Comparison of ENCODE assay signal across 15 cellular contexts in genomic region chr13:78121001-78121400, GRCh38.
DNase-seq lines count a peak whose midpoint lies in the region; TF ChIP-seq lines count a peak whose summit lies in the region.
"Had no signal": no experiment of that assay in that cellular context is flagged by ENCODE, and none has a peak within 500 bp of the region (broad histone marks: within the 10 kb centered on the region; RNA-seq: fewer than 3 reads in every experiment).

No MANE protein-coding gene starts in this region.

- H3K4me1 ChIP-seq in ACC112 (ENCODE audit: control insufficient read depth, insufficient read depth, low read length, unreplicated experiment) (no peaks in the 10 kb centered on the region), MM.1S (ENCODE audit: low read length) (peaks cover 47% of the 10 kb centered on the region), endocrine pancreas (ENCODE audit: control insufficient read depth, insufficient read depth, low read length) (no peaks in the 10 kb centered on the region), mesendoderm (ENCODE audit: control insufficient read depth, low read depth, low read length) (peaks cover 2% of the 10 kb centered on the region)
- H3K4me1 ChIP-seq: BLaER1, thyroid gland had no signal

- H3K18ac ChIP-seq in mesendoderm (ENCODE audit: low read length): no peak overlapping the region

- no peak overlapping the region for H4K5ac ChIP-seq in mesendoderm (ENCODE audit: low read length)

- H3K36me3 ChIP-seq in ACC112 (ENCODE audit: insufficient read depth, low read length): no peaks in the 10 kb centered on the region
- no peaks in the 10 kb centered on the region for H3K36me3 ChIP-seq in MM.1S (replicated peaks; ENCODE audit: insufficient read depth, low read length)
- no peaks in the 10 kb centered on the region for H3K36me3 ChIP-seq in endocrine pancreas (ENCODE audit: control insufficient read depth, insufficient read depth, low read length)
- H3K36me3 ChIP-seq in mesendoderm (ENCODE audit: control insufficient read depth, insufficient read depth, low read length): no peaks in the 10 kb centered on the region
- no peaks in the 10 kb centered on the region for H3K36me3 ChIP-seq in MG63
- H3K36me3 ChIP-seq: BLaER1, thyroid gland had no signal

- H3K27ac Mint-ChIP-seq in activated naive CD8-positive, alpha-beta T cell treated with anti-CD3 and anti-CD28 coated beads for 36 hours: no peak overlapping the region
- H3K27ac Mint-ChIP-seq: activated naive CD8-positive, alpha-beta T cell had no signal

- no peak overlapping the region for H3K4me3 Mint-ChIP-seq in activated naive CD8-positive, alpha-beta T cell treated with anti-CD3 and anti-CD28 coated beads for 36 hours
- H3K4me3 Mint-ChIP-seq: activated naive CD8-positive, alpha-beta T cell had no signal

- H3K4ac ChIP-seq in mesendoderm (ENCODE audit: low read depth, low read length): no peak overlapping the region

- H3K9me3 Mint-ChIP-seq in activated naive CD8-positive, alpha-beta T cell treated with anti-CD3 and anti-CD28 coated beads for 36 hours: no peaks in the 10 kb centered on the region

- DNase-seq in MM.1S (no peak), mesendoderm (peak; percentile 61), NCI-H187 (lab: John Stamatoyannopoulos, UW) (no peak), MG63 (no peak)
- DNase-seq in activated naive CD8-positive, alpha-beta T cell treated with anti-CD3 and anti-CD28 coated beads for 36 hours: no peak
- DNase-seq in activated CD4-positive, alpha-beta T cell treated with anti-CD3 and anti-CD28 coated beads, Interleukin-2, amount 50 U/mL, for 4 hours: no peak
- DNase-seq: activated CD4-positive, alpha-beta T cell treated with anti-CD3 and anti-CD28 coated beads for 1 hour; cortex of kidney; NCI-H226; stimulated activated naive CD4-positive, alpha-beta T cell treated with Interleukin-2 at 50 U/mL for 16 hours had no signal

- no peak overlapping the region for H2AFZ ChIP-seq in ACC112 (ENCODE audit: low read length, unreplicated experiment)
- H2AFZ ChIP-seq in MM.1S (ENCODE audit: low read length): no peak overlapping the region

- H3K56ac ChIP-seq in mesendoderm (ENCODE audit: low read length): no peak overlapping the region

- H3K23ac ChIP-seq in mesendoderm (ENCODE audit: low read length): no peak overlapping the region

- H3K4me3 ChIP-seq in ACC112 (ENCODE audit: low read depth, low read length) (peak overlapping the region; percentile 40; the same call in 1 of the 2 replicates), MM.1S (ENCODE audit: low read length) (no peak overlapping the region), endocrine pancreas (ENCODE audit: control insufficient read depth, insufficient read depth, low read length) (peak overlapping the region; percentile 29), mesendoderm (ENCODE audit: low read length) (no peak overlapping the region), MG63 (no peak overlapping the region)
- H3K4me3 ChIP-seq: BLaER1, thyroid gland had no signal

- H4K8ac ChIP-seq in mesendoderm (ENCODE audit: low read depth, low read length): no peak overlapping the region

- H2BK5ac ChIP-seq in mesendoderm (ENCODE audit: low read length): no peak overlapping the region

- peaks cover 24% of the 10 kb centered on the region for H3K27me3 Mint-ChIP-seq in activated naive CD8-positive, alpha-beta T cell treated with anti-CD3 and anti-CD28 coated beads for 36 hours

- H3F3A ChIP-seq in MM.1S (ENCODE audit: insufficient read depth, low read length): peaks cover 32% of the 10 kb centered on the region

- no CpG with 5 or more reads among the region's 3 CpGs for WGBS in mesendoderm (ENCODE audit: extremely low coverage, insufficient coverage, low lambda C conversion rate)

- no peak overlapping the region for H2AK5ac ChIP-seq in mesendoderm (ENCODE audit: low read length)

- H3K9ac ChIP-seq in MM.1S (ENCODE audit: low read length): no peak overlapping the region
- H3K9ac ChIP-seq in endocrine pancreas (ENCODE audit: control insufficient read depth, insufficient read depth, low read length): no peak overlapping the region
- no peak overlapping the region for H3K9ac ChIP-seq in mesendoderm (ENCODE audit: low read length)
- H3K9ac ChIP-seq: BLaER1 had no signal

- H3K4me1 Mint-ChIP-seq in activated naive CD8-positive, alpha-beta T cell treated with anti-CD3 and anti-CD28 coated beads for 36 hours: peaks cover 3% of the 10 kb centered on the region

- TF ChIP-seq CTCF in MM.1S (IDR thresholded peaks at IDR 0.05; ENCODE audit: low read length): no peak

- no peaks in the 10 kb centered on the region for H3K79me2 ChIP-seq in ACC112 (ENCODE audit: control insufficient read depth, insufficient read depth, low read length, unreplicated experiment)
- no peaks in the 10 kb centered on the region for H3K79me2 ChIP-seq in MM.1S (ENCODE audit: low read length)
- no peaks in the 10 kb centered on the region for H3K79me2 ChIP-seq in mesendoderm (ENCODE audit: control insufficient read depth, insufficient read depth, low read length)

- H3K27ac ChIP-seq in ACC112 (ENCODE audit: low read depth, low read length): no peak overlapping the region
- H3K27ac ChIP-seq in MM.1S (ENCODE audit: low read length): no peak overlapping the region
- H3K27ac ChIP-seq in mesendoderm (ENCODE audit: low read depth, low read length): no peak overlapping the region
- H3K27ac ChIP-seq: BLaER1, thyroid gland had no signal

- H2BK15ac ChIP-seq in mesendoderm (replicated peaks; ENCODE audit: low read depth): no peak overlapping the region

- H3K9me3 ChIP-seq in MM.1S (replicated peaks; ENCODE audit: insufficient read depth, low read length): no peaks in the 10 kb centered on the region
- no peaks in the 10 kb centered on the region for H3K9me3 ChIP-seq in endocrine pancreas (ENCODE audit: control insufficient read depth, low read length)
- H3K9me3 ChIP-seq in MG63: no peaks in the 10 kb centered on the region
- H3K9me3 ChIP-seq: thyroid gland had no signal

- no peak overlapping the region for H2BK120ac ChIP-seq in mesendoderm (ENCODE audit: low read depth, low read length)

- no peaks in the 10 kb centered on the region for H4K20me1 ChIP-seq in MM.1S (ENCODE audit: insufficient read depth, low read length)
- H4K20me1 ChIP-seq: BLaER1 had no signal

- no peaks in the 10 kb centered on the region for H3K9me2 ChIP-seq in MM.1S (replicated peaks; ENCODE audit: insufficient read depth, low read length)

- H3K4me2 ChIP-seq in MM.1S (ENCODE audit: low read depth, low read length) (peak overlapping the region; percentile 8; the same call in 1 of the 2 replicates), mesendoderm (ENCODE audit: low read length) (no peak overlapping the region)
- H3K4me2 ChIP-seq: BLaER1 had no signal

- H3K27me3 ChIP-seq in ACC112 (ENCODE audit: insufficient read depth, low read length) (peaks cover 5% of the 10 kb centered on the region), MM.1S (replicated peaks; ENCODE audit: insufficient read depth, low read length) (no peaks in the 10 kb centered on the region), endocrine pancreas (ENCODE audit: control insufficient read depth, insufficient read depth, low read length) (no peaks in the 10 kb centered on the region), mesendoderm (ENCODE audit: insufficient read depth, low read length, poor library complexity) (no peaks in the 10 kb centered on the region), MG63 (no peaks in the 10 kb centered on the region)
- H3K27me3 ChIP-seq: BLaER1, thyroid gland had no signal

- no peaks in the 10 kb centered on the region for H3K36me3 Mint-ChIP-seq in activated naive CD8-positive, alpha-beta T cell treated with anti-CD3 and anti-CD28 coated beads for 36 hours
- H3K36me3 Mint-ChIP-seq: activated naive CD8-positive, alpha-beta T cell had no signal

- H3K79me1 ChIP-seq in mesendoderm (ENCODE audit: low read length): no peaks in the 10 kb centered on the region

Comparison
In these comparisons a context has a peak if more than half of its experiments do, and no peak if none do; other contexts are left out.
1. H3K4me3 ChIP-seq: peak in ACC112 (single experiment) and endocrine pancreas (single experiment); none in MM.1S (single experiment), mesendoderm (single experiment) and MG63 (single experiment).